1 cellular context compared by ENCODE assay signal in the genomic region with DNA sequence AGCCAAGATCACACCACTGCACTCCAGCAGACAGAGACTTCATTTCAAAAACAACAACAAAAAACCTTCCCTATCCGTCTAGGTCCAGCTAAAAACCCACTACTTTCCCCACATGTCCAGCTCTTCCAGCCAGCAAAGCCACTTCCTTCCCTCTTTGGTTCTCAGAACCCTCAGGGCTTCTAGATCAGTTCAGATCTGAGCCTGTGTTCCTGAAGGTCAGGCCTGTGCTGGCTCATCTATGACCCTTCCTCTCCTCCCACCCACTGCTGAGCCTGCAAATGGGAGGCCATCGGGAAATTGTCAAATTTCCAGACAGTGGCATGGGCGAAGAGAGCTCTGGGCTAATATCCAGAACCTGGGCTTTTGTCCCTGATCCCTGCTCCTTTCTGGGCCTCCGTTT.
TF ChIP-seq lines count a peak whose summit lies in the region.

No MANE protein-coding gene starts in this region.

TF ChIP-seq in WTC11, 78 proteins besides CTCF, POLR2A, EP300 and RAD21 (continued from another document):
- no peak for TF ChIP-seq PRRX2 (CRISPR knock-in tag; IDR thresholded peaks at IDR 0.05)
- TF ChIP-seq, protein P1, sequence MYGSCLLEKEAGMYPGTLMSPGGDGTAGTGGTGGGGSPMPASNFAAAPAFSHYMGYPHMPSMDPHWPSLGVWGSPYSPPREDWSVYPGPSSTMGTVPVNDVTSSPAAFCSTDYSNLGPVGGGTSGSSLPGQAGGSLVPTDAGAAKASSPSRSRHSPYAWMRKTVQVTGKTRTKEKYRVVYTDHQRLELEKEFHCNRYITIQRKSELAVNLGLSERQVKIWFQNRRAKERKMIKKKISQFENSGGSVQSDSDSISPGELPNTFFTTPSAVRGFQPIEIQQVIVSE (CRISPR knock-in tag; IDR thresholded peaks at IDR 0.05; ENCODE audit: borderline replicate concordance), result no peak
- TF ChIP-seq GRHL2 (CRISPR knock-in tag; IDR thresholded peaks at IDR 0.05; ENCODE audit: insufficient replicate concordance, severe bottlenecking), result no peak
- TF ChIP-seq MYBL2 (CRISPR knock-in tag; IDR thresholded peaks at IDR 0.05), result no peak
- TF ChIP-seq SMAD3 (CRISPR knock-in tag; IDR thresholded peaks at IDR 0.05; ENCODE audit: borderline replicate concordance), result no peak
